ENCODE assay signal across 21 cellular contexts in genomic region chr10:14052926-14053325, GRCh38.
"Had no signal": no experiment of that assay in that cellular context is flagged by ENCODE, and none has a peak within 500 bp of the region (broad histone marks: within the 10 kb centered on the region; RNA-seq: fewer than 3 reads in every experiment).

No MANE protein-coding gene starts in this region.

- DNase-seq: activated CD4-positive, alpha-beta T cell treated with anti-CD3 and anti-CD28 coated beads for 4 hours; activated CD4-positive, alpha-beta T cell treated with anti-CD3 and anti-CD28 coated beads, Interleukin-2, amount 50 U/mL, for 4 hours; activated naive CD4-positive, alpha-beta T cell; activated T-cell treated with anti-CD3 and anti-CD28 coated beads for 4 hours; activated T-cell treated with anti-CD3 and anti-CD28 coated beads, Interleukin-2, amount 50 U/mL, for 72 hours; anterior cingulate cortex; dermis blood vessel endothelial cell; effector CD4-positive, alpha-beta T cell; foreskin keratinocyte; glutamatergic neuron; left ventricle myocardium inferior; mucosa of descending colon; posterior cingulate gyrus; right lobe of liver; stimulated activated CD4-positive, alpha-beta T cell treated with anti-CD3 and anti-CD28 coated beads, Interleukin-4, amount 100 ng/mL, for 1 hour; stimulated activated naive CD8-positive, alpha-beta T cell treated with anti-CD3 and anti-CD28 coated beads, Interleukin-15, Interleukin-2, amounts not matched to agents 100 U/mL and 50 U/mL, for 24 hours; testis; trophoblast cell had no signal

- H3K27me3 ChIP-seq: esophagus muscularis mucosa, foreskin keratinocyte, right lobe of liver, testis had no signal

- H3K36me3 ChIP-seq: esophagus muscularis mucosa, left ventricle myocardium inferior, right lobe of liver had no signal

- H3K4me3 ChIP-seq: esophagus muscularis mucosa, left ventricle myocardium inferior, lung, mucosa of descending colon, right lobe of liver, testis had no signal

- H3K27ac ChIP-seq: esophagus muscularis mucosa, foreskin keratinocyte, left ventricle myocardium inferior, right lobe of liver, testis, VCaP had no signal
